ENCODE assay signal across 1 cellular context in the genomic region with DNA sequence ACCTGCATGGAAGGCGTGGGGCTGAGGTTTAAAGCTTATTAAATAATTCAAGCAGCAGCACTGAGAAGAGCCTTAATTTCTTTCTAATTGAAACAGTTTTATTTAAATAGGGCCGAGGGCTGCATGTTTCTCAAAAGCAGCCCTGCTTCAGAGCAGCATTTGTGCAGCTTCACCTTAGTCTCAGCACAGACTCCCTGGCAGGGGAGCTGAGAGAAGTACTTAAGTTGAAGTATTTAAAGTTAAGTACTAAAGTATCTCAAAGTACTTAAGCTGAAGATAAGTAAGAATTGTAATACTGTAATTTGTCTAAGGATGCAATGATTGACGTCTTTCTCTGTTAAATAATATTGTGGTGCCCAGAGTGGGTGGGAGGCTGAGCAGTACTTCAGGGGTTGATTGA.
TF ChIP-seq lines count a peak whose summit lies in the region.

No MANE protein-coding gene starts in this region.

TF ChIP-seq in GM23338, 12 proteins besides CTCF, POLR2A, EP300 and RAD21 (continued from another document):
- TF ChIP-seq, protein P1, sequence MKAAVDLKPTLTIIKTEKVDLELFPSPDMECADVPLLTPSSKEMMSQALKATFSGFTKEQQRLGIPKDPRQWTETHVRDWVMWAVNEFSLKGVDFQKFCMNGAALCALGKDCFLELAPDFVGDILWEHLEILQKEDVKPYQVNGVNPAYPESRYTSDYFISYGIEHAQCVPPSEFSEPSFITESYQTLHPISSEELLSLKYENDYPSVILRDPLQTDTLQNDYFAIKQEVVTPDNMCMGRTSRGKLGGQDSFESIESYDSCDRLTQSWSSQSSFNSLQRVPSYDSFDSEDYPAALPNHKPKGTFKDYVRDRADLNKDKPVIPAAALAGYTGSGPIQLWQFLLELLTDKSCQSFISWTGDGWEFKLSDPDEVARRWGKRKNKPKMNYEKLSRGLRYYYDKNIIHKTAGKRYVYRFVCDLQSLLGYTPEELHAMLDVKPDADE (IDR thresholded peaks at IDR 0.05): no peak
